Comparison of ENCODE assay signal across 16 cellular contexts in the genomic region with DNA sequence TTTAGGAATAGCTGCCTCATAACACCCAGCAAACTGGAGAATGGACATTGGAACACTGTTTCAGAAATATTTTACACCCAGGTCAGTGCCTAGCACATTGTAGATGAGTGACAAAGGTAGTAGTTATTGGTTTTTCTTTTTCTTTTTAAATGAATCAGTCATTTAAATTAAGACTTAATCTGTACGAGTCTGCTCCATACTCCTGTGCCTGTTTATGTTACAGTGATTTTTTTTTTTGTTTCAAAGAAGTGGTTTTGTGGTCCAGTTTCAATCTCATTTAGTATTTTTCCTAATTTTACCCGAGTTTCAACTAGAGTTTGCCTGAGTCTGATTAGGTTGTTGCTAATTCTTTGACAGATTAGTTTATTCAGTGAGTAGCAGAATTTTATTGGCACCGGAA. TPM values are rescaled to one million over a fixed set of nuclear protein-coding genes. Genes with fewer than 3 reads are reported as not detected.
DNase-seq lines count a peak whose midpoint lies in the region; ATAC-seq and TF ChIP-seq lines count a peak whose summit lies in the region.
"Had no signal": no experiment of that assay in that cellular context is flagged by ENCODE, and none has a peak within 500 bp of the region (broad histone marks: within the 10 kb centered on the region; RNA-seq: fewer than 3 reads in every experiment).

No MANE protein-coding gene starts in this region.

- 0 out of 2 replicates have a peak overlapping the region, but pooled peaks have one; percentile 10 for H3K9ac ChIP-seq in MM.1S (ENCODE audit: low read length)

- H3K27ac ChIP-seq in MM.1S (ENCODE audit: low read length) = peak overlapping the region; percentile 32; the same call in 1 of the 2 replicates
- H3K27ac ChIP-seq: brain microvascular endothelial cell, C4-2B, Peyer's patch, thoracic aorta had no signal

- H3K27me3 ChIP-seq in MM.1S (replicated peaks; ENCODE audit: insufficient read depth, low read length) (no peaks in the 10 kb centered on the region), H7 (ENCODE audit: control insufficient read depth, insufficient read depth, low read length) (no peaks in the 10 kb centered on the region)
- H3K27me3 ChIP-seq: brain microvascular endothelial cell, Peyer's patch had no signal

- H3K4me1 Mint-ChIP-seq in memory B cell = peaks cover 21% of the 10 kb centered on the region

- H3K9me2 ChIP-seq in MM.1S (replicated peaks; ENCODE audit: insufficient read depth, low read length) = no peaks in the 10 kb centered on the region

- H3K4me1 ChIP-seq in MM.1S (ENCODE audit: low read length) = peaks cover 15% of the 10 kb centered on the region
- H3K4me1 ChIP-seq: Peyer's patch had no signal

- peak overlapping the region; percentile 38 for H3K4me2 ChIP-seq in MM.1S (ENCODE audit: low read depth, low read length)

- H2AFZ ChIP-seq in MM.1S (ENCODE audit: low read length) = no peak overlapping the region

- peaks cover 3% of the 10 kb centered on the region for H3K36me3 Mint-ChIP-seq in memory B cell

- H3K4me3 ChIP-seq in GM12864 (ENCODE audit: low read depth, low read length) (peak overlapping the region; percentile 25; the same call in 1 of the 2 replicates), MM.1S (ENCODE audit: low read length) (no peak overlapping the region), H7 (ENCODE audit: insufficient read depth, low read depth, low read length) (no peak overlapping the region)
- H3K4me3 ChIP-seq: Peyer's patch, thoracic aorta had no signal

- no peaks in the 10 kb centered on the region for H3K9me3 ChIP-seq in MM.1S (replicated peaks; ENCODE audit: insufficient read depth, low read length)
- H3K9me3 ChIP-seq: Peyer's patch, thoracic aorta had no signal

- DNase-seq in GM12864 (ENCODE audit: low read depth) (no peak), MM.1S (no peak), memory B cell (ENCODE audit: low spot score in 2 of 2) (no peak), H7 (no peak), DMS53 (lab: John Stamatoyannopoulos, UW) (no peak)
- DNase-seq: activated CD4-positive, alpha-beta T cell treated with anti-CD3 and anti-CD28 coated beads for 36 hours; brain microvascular endothelial cell; naive thymus-derived CD4-positive, alpha-beta T cell; NCI-H187 treated with DMSO at 0.1 percent for 48 hours; NCI-H510A treated with DMSO at 0.1 percent for 48 hours; Peyer's patch; retina had no signal

- no peaks in the 10 kb centered on the region for H3K27me3 Mint-ChIP-seq in memory B cell
- H3K27me3 Mint-ChIP-seq: activated CD4-positive, alpha-beta T cell treated with anti-CD3 and anti-CD28 coated beads for 36 hours; naive thymus-derived CD4-positive, alpha-beta T cell had no signal

- peak overlapping the region; percentile 78 for H3K27ac Mint-ChIP-seq in memory B cell
- H3K27ac Mint-ChIP-seq: activated CD4-positive, alpha-beta T cell treated with anti-CD3 and anti-CD28 coated beads for 36 hours had no signal

- peaks cover 99% of the 10 kb centered on the region for H3K79me2 ChIP-seq in MM.1S (ENCODE audit: low read length)

- peak; percentile 9 for ATAC-seq in GM19372 (IDR thresholded peaks at IDR 0.05; ENCODE audit: low read depth, unreplicated experiment)
- ATAC-seq in memory B cell (ENCODE audit: low read depth) = no peak
- no peak for ATAC-seq in HG02973 (IDR thresholded peaks at IDR 0.05; ENCODE audit: unreplicated experiment)
- ATAC-seq: activated CD4-positive, alpha-beta T cell treated with anti-CD3 and anti-CD28 coated beads for 36 hours; naive thymus-derived CD4-positive, alpha-beta T cell had no signal

- peaks cover 14% of the 10 kb centered on the region; the same call in 1 of the 2 replicates for H3F3A ChIP-seq in MM.1S (ENCODE audit: insufficient read depth, low read length)

- no peak for TF ChIP-seq CTCF in GM12864 (IDR thresholded peaks at IDR 0.05; ENCODE audit: low read depth, low read length, missing control alignments)
- TF ChIP-seq CTCF in MM.1S (IDR thresholded peaks at IDR 0.05; ENCODE audit: low read length) = no peak

- H3K4me3 Mint-ChIP-seq in memory B cell = peak overlapping the region; percentile 80
- H3K4me3 Mint-ChIP-seq: activated CD4-positive, alpha-beta T cell treated with anti-CD3 and anti-CD28 coated beads for 36 hours had no signal

- no peaks in the 10 kb centered on the region for H3K9me3 Mint-ChIP-seq in memory B cell
- H3K9me3 Mint-ChIP-seq: naive thymus-derived CD4-positive, alpha-beta T cell had no signal

- peaks cover 57% of the 10 kb centered on the region for H4K20me1 ChIP-seq in MM.1S (ENCODE audit: insufficient read depth, low read length)

- no peaks in the 10 kb centered on the region for H3K36me3 ChIP-seq in MM.1S (replicated peaks; ENCODE audit: insufficient read depth, low read length)
- H3K36me3 ChIP-seq in H7 (replicated peaks; ENCODE audit: control insufficient read depth, insufficient read depth, low read length) = no peaks in the 10 kb centered on the region
- H3K36me3 ChIP-seq: brain microvascular endothelial cell, Peyer's patch, thoracic aorta had no signal

RNA-seq across cellular contexts. Expression of gene LMNB1, which starts 16.2 kb away (rescaled TPM):
- total RNA-seq in H7 (2014; rRNA removed; shearing (Covaris generic)) = 171 and 174 TPM in 2 replicates
